In genomic region chr20:31572701-31573554, GRCh38 we compare ENCODE assay signal across 1 cellular context.
TF ChIP-seq lines count a peak whose summit lies in the region.

No MANE protein-coding gene starts in this region.

TF ChIP-seq in WTC11, 78 proteins besides CTCF, POLR2A, EP300 and RAD21 (continued from another document):
- TF ChIP-seq ZNF425 (CRISPR knock-in tag; conservative IDR thresholded peaks at IDR 0.05) (peak; percentile 55; the same call in 1 of the 2 replicates), SP1 (CRISPR knock-in tag; conservative IDR thresholded peaks at IDR 0.05) (peak; percentile 83), ZBTB21 (CRISPR knock-in tag; IDR thresholded peaks at IDR 0.05; ENCODE audit: borderline replicate concordance) (no peak), NFYB (CRISPR knock-in tag; conservative IDR thresholded peaks at IDR 0.05; ENCODE audit: low read depth) (no peak), NR1H2 (CRISPR knock-in tag; IDR thresholded peaks at IDR 0.05) (no peak), NFATC4 (CRISPR knock-in tag; IDR thresholded peaks at IDR 0.05) (peak; percentile 68), MAX (CRISPR knock-in tag; IDR thresholded peaks at IDR 0.05) (peak; percentile 67; the same call in 1 of the 2 replicates), ZNF317 (CRISPR knock-in tag; IDR thresholded peaks at IDR 0.05; ENCODE audit: borderline replicate concordance, low read depth) (no peak), ZNF281 (CRISPR knock-in tag; IDR thresholded peaks at IDR 0.05) (0 out of 2 replicates have a peak, but pooled peaks have one; percentile 47), KAT7 (CRISPR knock-in tag; IDR thresholded peaks at IDR 0.05; ENCODE audit: borderline replicate concordance) (no peak; the same call in 1 of the 2 replicates), ZNF219 (CRISPR knock-in tag; IDR thresholded peaks at IDR 0.05; ENCODE audit: borderline replicate concordance) (peak; percentile 68; the same call in 1 of the 2 replicates), USF1 (CRISPR knock-in tag; IDR thresholded peaks at IDR 0.05) (0 out of 2 replicates have a peak, but pooled peaks have one; percentile 3)
